Comparison of ENCODE assay signal across 10 cellular contexts in the genomic region with DNA sequence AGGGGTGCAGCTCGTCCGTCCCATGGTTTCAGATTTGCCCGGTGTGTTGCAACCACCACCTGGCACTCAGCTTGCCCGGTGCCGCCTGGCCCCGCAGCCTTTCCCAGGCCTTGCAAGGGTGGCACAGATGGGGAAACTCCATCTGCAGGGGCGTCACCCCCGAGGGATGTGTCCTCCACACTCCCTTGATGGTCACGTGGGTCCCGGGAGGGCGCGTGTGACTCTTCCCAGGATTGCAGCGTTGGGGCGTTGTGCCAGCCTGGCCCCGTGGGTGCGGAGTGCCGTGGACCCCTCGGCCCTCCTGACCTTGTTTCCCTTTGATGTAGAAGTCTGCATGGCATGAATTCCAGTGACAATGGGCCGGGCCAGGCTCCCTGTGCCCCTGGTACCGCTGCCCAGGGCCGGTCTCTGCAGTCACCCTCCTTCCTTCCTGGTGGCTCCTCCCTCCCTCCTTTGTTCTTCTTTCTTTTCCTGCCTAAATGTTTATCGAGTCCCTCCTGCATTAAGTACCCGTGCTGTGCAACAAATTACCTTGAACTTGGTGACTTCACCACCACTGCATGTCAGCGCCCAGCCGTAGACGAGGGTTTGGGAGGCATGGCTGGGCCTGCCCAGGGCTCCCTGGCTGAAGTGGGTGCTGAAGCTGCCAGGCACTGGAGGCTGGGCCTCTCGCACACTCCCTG.
DNase-seq lines count a peak whose midpoint lies in the region; ATAC-seq and TF ChIP-seq lines count a peak whose summit lies in the region.
"Had no signal": no experiment of that assay in that cellular context is flagged by ENCODE, and none has a peak within 500 bp of the region (broad histone marks: within the 10 kb centered on the region; RNA-seq: fewer than 3 reads in every experiment).

No MANE protein-coding gene starts in this region.

- no peak for ATAC-seq in GM18505 (IDR thresholded peaks at IDR 0.05; ENCODE audit: unreplicated experiment)
- ATAC-seq in HG03432 (IDR thresholded peaks at IDR 0.05; ENCODE audit: unreplicated experiment): no peak
- no peak for ATAC-seq in stimulated activated naive B cell treated with anti-CD40 and anti-IgM and Interleukin-4, amounts not matched to agents 10 μg/mL and 1 μg/mL and 100 μg/mL, for 72 hours (replicated peaks)

- DNase-seq in AG08395 (ENCODE audit: low spot score) (peak; percentile 54), MV-4-11 (lab: John Stamatoyannopoulos, UW) (peak; percentile 13), SW480 (ENCODE audit: low spot score) (peak; percentile 51), kidney tubule cell (ENCODE audit: low spot score) (peak; percentile 23), Kasumi-1 (lab: John Stamatoyannopoulos, UW) (no peak)
- DNase-seq in stimulated activated naive B cell treated with anti-CD40 and anti-IgM and Interleukin-4, amounts not matched to agents 10 μg/mL and 1 μg/mL and 100 μg/mL, for 72 hours: no peak
- DNase-seq: CD8-positive, alpha-beta memory T cell; sigmoid colon had no signal

- peaks cover 0 to 2% of the 10 kb centered on the region in 2 donors for H3K9me3 Mint-ChIP-seq in stimulated activated naive B cell treated with anti-CD40 and anti-IgM and Interleukin-4, amounts not matched to agents 10 μg/mL and 1 μg/mL and 100 μg/mL, for 72 hours
- H3K9me3 Mint-ChIP-seq: CD8-positive, alpha-beta memory T cell had no signal

- no peak for TF ChIP-seq POLR2A in GM18505 (IDR thresholded peaks at IDR 0.05; ENCODE audit: borderline replicate concordance, extremely low read depth, insufficient read depth, insufficient read length)

- no peak overlapping the region for H3K27ac Mint-ChIP-seq in stimulated activated naive B cell treated with anti-CD40 and anti-IgM and Interleukin-4, amounts not matched to agents 10 μg/mL and 1 μg/mL and 100 μg/mL, for 72 hours
- H3K27ac Mint-ChIP-seq: CD8-positive, alpha-beta memory T cell had no signal

- H3K4me3 Mint-ChIP-seq in stimulated activated naive B cell treated with anti-CD40 and anti-IgM and Interleukin-4, amounts not matched to agents 10 μg/mL and 1 μg/mL and 100 μg/mL, for 72 hours: no peak overlapping the region
- H3K4me3 Mint-ChIP-seq: CD8-positive, alpha-beta memory T cell had no signal

- H3K27me3 Mint-ChIP-seq in stimulated activated naive B cell treated with anti-CD40 and anti-IgM and Interleukin-4, amounts not matched to agents 10 μg/mL and 1 μg/mL and 100 μg/mL, for 72 hours: peaks cover 5 to 10% of the 10 kb centered on the region in 2 donors
- H3K27me3 Mint-ChIP-seq: CD8-positive, alpha-beta memory T cell had no signal

- peaks cover 11 to 15% of the 10 kb centered on the region in 2 donors for H3K36me3 Mint-ChIP-seq in stimulated activated naive B cell treated with anti-CD40 and anti-IgM and Interleukin-4, amounts not matched to agents 10 μg/mL and 1 μg/mL and 100 μg/mL, for 72 hours
- H3K36me3 Mint-ChIP-seq: CD8-positive, alpha-beta memory T cell had no signal

- peaks cover 18 to 43% of the 10 kb centered on the region in 2 donors for H3K4me1 Mint-ChIP-seq in stimulated activated naive B cell treated with anti-CD40 and anti-IgM and Interleukin-4, amounts not matched to agents 10 μg/mL and 1 μg/mL and 100 μg/mL, for 72 hours

Comparison
In these comparisons a context has a peak if more than half of its experiments do, and no peak if none do; other contexts are left out.
1. DNase-seq: peak in AG08395 (single experiment), MV-4-11 (single experiment), SW480 (single experiment) and kidney tubule cell (single experiment); none in Kasumi-1 (0 of 2) and stimulated activated naive B cell treated with anti-CD40 and anti-IgM and Interleukin-4, amounts not matched to agents 10 μg/mL and 1 μg/mL and 100 μg/mL, for 72 hours (single experiment).